ENCODE assay signal across 8 cellular contexts in the genomic region with DNA sequence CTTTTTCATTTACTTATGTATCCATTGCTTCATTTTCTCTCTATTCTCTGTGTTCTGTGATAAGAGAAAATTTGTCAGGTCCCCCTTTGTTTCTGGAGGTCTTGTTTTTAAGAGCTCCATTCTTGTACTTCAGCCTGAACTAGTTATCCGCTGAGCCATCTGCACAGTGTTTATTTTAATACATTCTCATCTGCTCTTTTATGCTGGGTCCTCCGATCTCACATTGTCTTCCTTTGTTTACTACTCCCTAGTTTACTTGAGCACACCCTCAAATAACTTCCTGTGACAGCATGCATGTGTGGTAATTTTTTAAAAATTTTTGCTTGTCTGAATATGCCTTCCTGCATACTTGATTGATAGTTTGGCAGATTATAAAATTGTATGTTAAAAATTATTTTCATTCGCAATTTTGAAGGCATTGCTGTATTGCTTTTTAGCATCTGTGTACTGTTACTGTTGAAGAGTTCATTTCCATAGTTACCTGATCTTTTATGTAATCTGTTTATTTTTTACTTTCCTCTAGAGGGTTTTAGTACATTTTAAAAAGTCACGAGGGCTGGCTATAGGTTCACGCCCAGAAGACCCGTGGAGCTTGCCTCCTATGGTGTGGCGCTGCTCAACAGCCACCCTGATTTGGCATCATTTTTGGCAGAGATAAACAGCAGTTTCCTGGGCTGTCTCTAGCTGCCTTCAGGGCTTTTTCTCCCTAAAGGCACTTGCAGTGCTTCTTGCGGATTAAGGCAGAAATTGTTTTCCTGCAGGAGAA. TPM values are rescaled to one million over a fixed set of nuclear protein-coding genes. Genes with fewer than 3 reads are reported as not detected.
DNase-seq lines count a peak whose midpoint lies in the region; ATAC-seq lines count a peak whose summit lies in the region.

No MANE protein-coding gene starts in this region.

- DNase-seq in EH (ENCODE audit: low read depth), result peak; percentile 77
- DNase-seq in NCI-H2107 treated with DMSO at 0.1 percent for 48 hours (lab: John Stamatoyannopoulos, UW; ENCODE audit: unreplicated experiment), result peak; percentile 52
- no peak for DNase-seq in central memory CD8-positive, alpha-beta T cell (ENCODE audit: low spot score in 2 of 2)
- peak; percentile 18 to 79 for DNase-seq in lung microvascular endothelial cell (ENCODE audit: low read depth in 2 of 2)
- no peak for DNase-seq in activated CD4-positive, alpha-beta memory T cell treated with anti-CD3 and anti-CD28 coated beads for 36 hours
- DNase-seq in HuH-7 (ENCODE audit: low spot score), result no peak
- no peak for DNase-seq in effector CD4-positive, alpha-beta T cell

- H3K36me3 Mint-ChIP-seq in central memory CD8-positive, alpha-beta T cell (ENCODE audit: insufficient read depth), result peaks cover 10% of the 10 kb centered on the region
- no peaks in the 10 kb centered on the region for H3K36me3 Mint-ChIP-seq in activated CD4-positive, alpha-beta memory T cell treated with anti-CD3 and anti-CD28 coated beads for 36 hours

- H3K9me3 Mint-ChIP-seq in central memory CD8-positive, alpha-beta T cell, result no peaks in the 10 kb centered on the region
- no peaks in the 10 kb centered on the region for H3K9me3 Mint-ChIP-seq in activated CD4-positive, alpha-beta memory T cell treated with anti-CD3 and anti-CD28 coated beads for 36 hours

- H3K4me3 Mint-ChIP-seq in central memory CD8-positive, alpha-beta T cell, result peak overlapping the region; percentile 28
- no peak overlapping the region for H3K4me3 Mint-ChIP-seq in activated CD4-positive, alpha-beta memory T cell treated with anti-CD3 and anti-CD28 coated beads for 36 hours

- H3K27ac Mint-ChIP-seq in central memory CD8-positive, alpha-beta T cell (ENCODE audit: low read depth), result peak overlapping the region; percentile 80
- no peak overlapping the region for H3K27ac Mint-ChIP-seq in activated CD4-positive, alpha-beta memory T cell treated with anti-CD3 and anti-CD28 coated beads for 36 hours

- peak; percentile 65 for ATAC-seq in central memory CD8-positive, alpha-beta T cell (replicated peaks; ENCODE audit: extremely low read depth, poor library complexity, severe bottlenecking)
- ATAC-seq in HG03159 (IDR thresholded peaks at IDR 0.05; ENCODE audit: unreplicated experiment), result no peak

- no peaks in the 10 kb centered on the region for H3K27me3 Mint-ChIP-seq in central memory CD8-positive, alpha-beta T cell
- H3K27me3 Mint-ChIP-seq in activated CD4-positive, alpha-beta memory T cell treated with anti-CD3 and anti-CD28 coated beads for 36 hours, result no peaks in the 10 kb centered on the region

- CTCF ChIA-PET in activated CD4-positive, alpha-beta memory T cell treated with anti-CD3 and anti-CD28 coated beads for 36 hours (lab: Charles Lee), result interaction anchor here (1.0 kb wide), 1 partner anchor 77 kb away, joined by 3 read pairs; no protein-coding TSS in a partner anchor

- peaks cover 47% of the 10 kb centered on the region for H3K4me1 Mint-ChIP-seq in central memory CD8-positive, alpha-beta T cell
- peaks cover 48% of the 10 kb centered on the region for H3K4me1 Mint-ChIP-seq in activated CD4-positive, alpha-beta memory T cell treated with anti-CD3 and anti-CD28 coated beads for 36 hours (ENCODE audit: low read depth)

- POLR2A ChIA-PET in activated CD4-positive, alpha-beta memory T cell treated with anti-CD3 and anti-CD28 coated beads for 36 hours (lab: Charles Lee), result no interaction called here

- intact Hi-C loops in activated CD4-positive, alpha-beta memory T cell treated with anti-CD3 and anti-CD28 coated beads for 36 hours (cut with micrococcal nuclease), result no loop called here

RNA-seq across cellular contexts. Expression of a gene that starts 31.9 kb away (rescaled TPM):
- total RNA-seq in lung microvascular endothelial cell, result 8.3 and 10.3 TPM in 2 replicates
- 10 to 100 TPM; 18.5 to 21.1 TPM for total RNA-seq in activated CD4-positive, alpha-beta memory T cell treated with anti-CD3 and anti-CD28 coated beads for 36 hours

Comparison
In these comparisons a context has a peak if more than half of its experiments do, and no peak if none do; other contexts are left out.
1. DNase-seq: peak in EH (single experiment), NCI-H2107 treated with DMSO at 0.1 percent for 48 hours (single experiment) and lung microvascular endothelial cell (2 of 2); none in central memory CD8-positive, alpha-beta T cell (0 of 2), activated CD4-positive, alpha-beta memory T cell treated with anti-CD3 and anti-CD28 coated beads for 36 hours (single experiment), HuH-7 (single experiment) and effector CD4-positive, alpha-beta T cell (single experiment).